16 cellular contexts compared by ENCODE assay signal in genomic region chr16:10881479-10882030, GRCh38. TPM values are rescaled to one million over a fixed set of nuclear protein-coding genes. Genes with fewer than 3 reads are reported as not detected.
A peak's percentile ranks its signal among the peaks of the same experiment; 100 is the strongest.
DNase-seq lines count a peak whose midpoint lies in the region; ATAC-seq, FAIRE-seq and TF ChIP-seq lines count a peak whose summit lies in the region.
"Had no signal": no experiment of that assay in that cellular context is flagged by ENCODE, and none has a peak within 500 bp of the region (broad histone marks: within the 10 kb centered on the region; RNA-seq: fewer than 3 reads in every experiment).

No MANE protein-coding gene starts in this region.

- no peaks in the 10 kb centered on the region for H3K9me3 Mint-ChIP-seq in CD4-positive, alpha-beta T cell

- H3K27me3 Mint-ChIP-seq in CD4-positive, alpha-beta T cell, result peaks cover 60% of the 10 kb centered on the region

- no peaks in the 10 kb centered on the region for H3K9me2 ChIP-seq in OCI-LY7 (ENCODE audit: insufficient read depth, low read length)

- H3K79me2 ChIP-seq in OCI-LY7 (ENCODE audit: insufficient read depth, low read depth, low read length) (peaks cover 96% of the 10 kb centered on the region), HepG2 (ENCODE audit: insufficient read depth, low read length) (no peaks in the 10 kb centered on the region)

- intact Hi-C loops in CD4-positive, alpha-beta T cell (cut with DNase I, micrococcal nuclease), result no loop called here
- intact Hi-C loops in OCI-LY7 (cut with micrococcal nuclease; ENCODE audit: unreplicated experiment), result loop anchor here (5.0 kb wide), 1 partner anchor 1921 kb away; the partner anchor contains the start of gene CPPED1
- intact Hi-C loops in HepG2 (cut with micrococcal nuclease; ENCODE audit: unreplicated experiment), result no loop called here
- intact Hi-C loops in thyroid gland (cut with DNase I), result no loop called here

- CTCF ChIA-PET in CD4-positive, alpha-beta T cell (lab: Charles Lee), result no interaction called here
- CTCF ChIA-PET in OCI-LY7 (lab: Charles Lee; ENCODE audit: unreplicated experiment), result no interaction called here
- CTCF ChIA-PET in HepG2 (lab: Yijun Ruan, JAX; ENCODE audit: low intra/inter-chr PET ratio, low total read pairs), result no interaction called here

- H3K36me3 Mint-ChIP-seq in CD4-positive, alpha-beta T cell (ENCODE audit: low read depth), result no peaks in the 10 kb centered on the region

- no peak for TF ChIP-seq RAD21 in HepG2 (CRISPR knock-in tag; IDR thresholded peaks at IDR 0.05)

- H3K36me3 ChIP-seq in OCI-LY7 (ENCODE audit: insufficient read depth, low read length) (peaks cover 82% of the 10 kb centered on the region), HepG2 (replicated peaks in 1 of 2; ENCODE audit: control insufficient read depth in 1 of 2, insufficient read depth in 2 of 2, low read length in 2 of 2) (no peaks in the 10 kb centered on the region), thyroid gland (no peaks in the 10 kb centered on the region)
- H3K36me3 ChIP-seq: ascending aorta had no signal

- 35% methylated on average over 7 of the region's 7 CpGs for WGBS in HepG2 (ENCODE audit: low lambda C conversion rate)
- WGBS in thyroid gland, 2 donors, result 78% methylated on average over 7 of the region's 7 CpGs

- DNase-seq in CD4-positive, alpha-beta T cell, result no peak
- no peak for DNase-seq in GM12891 (ENCODE audit: insufficient read length, low spot score)
- no peak for DNase-seq in OCI-LY7 (ENCODE audit: low spot score)
- DNase-seq in HepG2 (ENCODE audit: low spot score), result no peak
- DNase-seq in thyroid gland, result no peak
- no peak for DNase-seq in kidney tubule cell (ENCODE audit: low spot score)
- no peak for DNase-seq in NCI-H1092 treated with DMSO at 0.1 percent for 48 hours (lab: John Stamatoyannopoulos, UW)
- DNase-seq: activated CD4-positive, alpha-beta T cell treated with anti-CD3 and anti-CD28 coated beads for 1 hour; cortex of kidney; NCI-H1417 treated with DMSO at 0.1 percent for 48 hours; NCI-H446 had no signal

- peaks cover 45% of the 10 kb centered on the region for H4K20me1 ChIP-seq in OCI-LY7 (ENCODE audit: insufficient read depth, low read length)
- no peaks in the 10 kb centered on the region for H4K20me1 ChIP-seq in HepG2 (ENCODE audit: insufficient read depth, low read length)

- H3K4me1 Mint-ChIP-seq in CD4-positive, alpha-beta T cell (ENCODE audit: low read depth), result peaks cover 18% of the 10 kb centered on the region

- TF ChIP-seq POLR2A in GM12891 (IDR thresholded peaks at IDR 0.05; ENCODE audit: low read depth, low read length) (no peak), HepG2 (IDR thresholded peaks at IDR 0.05; ENCODE audit: insufficient read depth in 1 of 2, low read depth in 2 of 2, low read length in 2 of 2) (no peak), thyroid gland (IDR thresholded peaks at IDR 0.05) (no peak)

- peak overlapping the region; percentile 3 for H3K4me3 Mint-ChIP-seq in CD4-positive, alpha-beta T cell

- H3K9ac ChIP-seq in HepG2 (ENCODE audit: insufficient read depth, low read depth, low read length), result no peak overlapping the region

- TF ChIP-seq EP300 in HepG2 (IDR thresholded peaks at IDR 0.05; ENCODE audit: low read depth in 2 of 2, low read length in 2 of 2) (no peak), HepG2 (CRISPR knock-in tag; IDR thresholded peaks at IDR 0.05; ENCODE audit: borderline replicate concordance) (no peak)

- in situ Hi-C loops in HepG2 (cut with HindIII; ENCODE audit: extremely low pct_ligation_motif_present, low pct_unique_long_range_greater_than_20kb), result no loop called here

- peaks cover 70% of the 10 kb centered on the region for H3K4me1 ChIP-seq in OCI-LY7 (ENCODE audit: insufficient read depth, low read length, poor library complexity, severe bottlenecking)
- no peaks in the 10 kb centered on the region for H3K4me1 ChIP-seq in HepG2 (ENCODE audit: insufficient read depth, low read length)
- H3K4me1 ChIP-seq in thyroid gland, result peaks cover 20 to 37% of the 10 kb centered on the region in 2 donors

- H3K9me3 ChIP-seq in CD4-positive, alpha-beta T cell (ENCODE audit: control insufficient read depth, low read length), result no peaks in the 10 kb centered on the region
- H3K9me3 ChIP-seq in OCI-LY7 (ENCODE audit: low read length) (no peaks in the 10 kb centered on the region), HepG2 (ENCODE audit: low read length) (no peaks in the 10 kb centered on the region), thyroid gland (no peaks in the 10 kb centered on the region)
- H3K9me3 ChIP-seq: ascending aorta had no signal

- POLR2A ChIA-PET in CD4-positive, alpha-beta T cell (lab: Charles Lee), result no interaction called here
- POLR2A ChIA-PET in OCI-LY7 (lab: Charles Lee) (interaction anchor here (1.3 kb wide), 1 partner anchor 64 kb away, joined by 3 read pairs; no protein-coding TSS in a partner anchor), HepG2 (lab: Yijun Ruan, JAX) (no interaction called here)

- H2AFZ ChIP-seq in OCI-LY7 (ENCODE audit: low read length) (no peak overlapping the region), HepG2 (ENCODE audit: low read length) (no peak overlapping the region)

- no peak for ATAC-seq in CD4-positive, alpha-beta T cell (ENCODE audit: poor library complexity)
- ATAC-seq in HepG2, result no peak
- no peak for ATAC-seq in GM19455 (IDR thresholded peaks at IDR 0.05; ENCODE audit: unreplicated experiment)
- ATAC-seq: esophagus mucosa had no signal

- FAIRE-seq in GM12891 (lab: Jason Lieb, UNC), result peak; percentile 61
- FAIRE-seq in HepG2 (lab: Jason Lieb, UNC), result no peak
- FAIRE-seq: H1 had no signal

- H3K27ac ChIP-seq in CD4-positive, alpha-beta T cell (ENCODE audit: low read depth, low read length), result no peak overlapping the region
- H3K27ac ChIP-seq in OCI-LY7 (ENCODE audit: low read depth, low read length, poor library complexity, severe bottlenecking), result peak overlapping the region; percentile 10
- no peak overlapping the region for H3K27ac ChIP-seq in HepG2 (ENCODE audit: extremely low read length, insufficient read depth, low read length)
- H3K27ac ChIP-seq in thyroid gland, result no peak overlapping the region
- H3K27ac ChIP-seq: ascending aorta had no signal

- H3K27me3 ChIP-seq in CD4-positive, alpha-beta T cell (ENCODE audit: control insufficient read depth, insufficient read depth, low read length), result peaks cover 18% of the 10 kb centered on the region
- H3K27me3 ChIP-seq in HepG2 (ENCODE audit: control insufficient read depth in 1 of 2, insufficient read depth in 2 of 2, low read length in 2 of 2) (peaks cover 8 to 37% of the 10 kb centered on the region in 2 experiments; a peak in 4 of 5 replicates), thyroid gland (no peaks in the 10 kb centered on the region)
- H3K27me3 ChIP-seq: ascending aorta had no signal

- H3K27ac Mint-ChIP-seq in CD4-positive, alpha-beta T cell, result no peak overlapping the region
- H3K27ac Mint-ChIP-seq: progenitor cell of endocrine pancreas had no signal

- H3K4me3 ChIP-seq in OCI-LY7 (ENCODE audit: low read depth, low read length, poor library complexity, severe bottlenecking), result peak overlapping the region; percentile 87
- H3K4me3 ChIP-seq in HepG2 (replicated peaks in 1 of 3; ENCODE audit: insufficient read depth in 1 of 3, low read depth in 2 of 3, low read length in 3 of 3), result no peak overlapping the region
- no peak overlapping the region for H3K4me3 ChIP-seq in thyroid gland (replicated peaks in 1 of 3)
- H3K4me3 ChIP-seq: ascending aorta had no signal

- BruUV-seq in OCI-LY7 (replicated peaks; lab: Mats Ljungman, UMichigan), result no TSS peak
- BruUV-seq in HepG2 (replicated peaks; lab: Mats Ljungman, UMichigan), result no TSS peak

- TF ChIP-seq CTCF in CD4-positive, alpha-beta T cell (IDR thresholded peaks at IDR 0.05), result no peak
- TF ChIP-seq CTCF in OCI-LY7 (conservative IDR thresholded peaks at IDR 0.05; ENCODE audit: low read length) (no peak), HepG2 (CRISPR knock-in tag; IDR thresholded peaks at IDR 0.05) (no peak), thyroid gland (IDR thresholded peaks at IDR 0.05) (no peak)

- H3K4me2 ChIP-seq in OCI-LY7 (ENCODE audit: low read length) (peak overlapping the region; percentile 97), HepG2 (ENCODE audit: low read depth, low read length) (no peak overlapping the region)

TF ChIP-seq in GM12891, 5 proteins besides CTCF, POLR2A, EP300 and RAD21 (continues in another document):
- peak; percentile 47 for TF ChIP-seq SPI1 (IDR thresholded peaks at IDR 0.05; ENCODE audit: low read depth, low read length)
- TF ChIP-seq PAX5 (IDR thresholded peaks at IDR 0.05; ENCODE audit: insufficient read depth, low read length, severe bottlenecking), result no peak

TF ChIP-seq in HepG2, 621 proteins besides CTCF, POLR2A, EP300 and RAD21 (continues in another document):
- TF ChIP-seq MBNL3 (CRISPR knock-in tag; conservative IDR thresholded peaks at IDR 0.05) (no peak), RCOR2 (CRISPR knock-in tag; IDR thresholded peaks at IDR 0.05) (no peak)

RNA-seq across cellular contexts. Expression of gene CIITA, which starts 4.6 kb away (rescaled TPM):
- 1 to 10 TPM; 2.4 to 3.0 TPM for total RNA-seq in CD4-positive, alpha-beta T cell
- polyA plus RNA-seq in GM12891 (2012; ENCODE audit: low read depth, missing spikeins), result 63.6 TPM
- 56.1 and 68.7 TPM in 2 replicates for total RNA-seq in OCI-LY7 (2014; rRNA removed; shearing (Covaris generic))
- 101 and 124 TPM in 2 replicates for total RNA-seq in OCI-LY7 (2022)
- total RNA-seq in HepG2 (2016; rRNA removed; fragmentation: Illumina TruSeq; extraction: Trizol), result 0.09 and 0.11 TPM in 2 replicates
- total RNA-seq in HepG2 (2016; cell fraction: cytosol; rRNA removed; fragmentation: Illumina TruSeq; extraction: Trizol; ENCODE audit: low read depth), result 0.09 TPM in 1 of 2 replicates, not detected in the other
- total RNA-seq in HepG2 (2016; cell fraction: insoluble cytoplasmic fraction; rRNA removed; fragmentation: Illumina TruSeq; extraction: Trizol), result 0.10 and 0.13 TPM in 2 replicates
- 0.09 and 0.21 TPM in 2 replicates for total RNA-seq in HepG2 (2016; cell fraction: membrane; rRNA removed; fragmentation: Illumina TruSeq; extraction: Trizol)
- total RNA-seq in HepG2 (2016; cell fraction: nucleus; rRNA removed; fragmentation: Illumina TruSeq; extraction: Trizol), result 0.19 TPM in 1 of 2 replicates, not detected in the other
- polyA plus RNA-seq in HepG2 (2011; rRNA removed), result 0.05 and 0.08 TPM in 2 replicates
- 0.10 and 0.11 TPM in 2 replicates for polyA plus RNA-seq in HepG2 (2011; cell fraction: cytosol; rRNA removed)
- 0.28 and 0.47 TPM in 2 replicates for polyA plus RNA-seq in HepG2 (2011; cell fraction: nucleus; rRNA removed)
- 0.36 and 0.56 TPM in 2 replicates for polyA plus RNA-seq in HepG2 (2012)
- polyA plus RNA-seq in HepG2 (2016; cell fraction: cytosol; fragmentation: Illumina TruSeq; extraction: Trizol; ENCODE audit: low read depth), result 0.11 and 0.14 TPM in 2 replicates
- polyA plus RNA-seq in HepG2 (2016; cell fraction: insoluble cytoplasmic fraction; fragmentation: Illumina TruSeq; extraction: Trizol; ENCODE audit: low read depth), result 0.13 TPM in 1 of 2 replicates, not detected in the other
- 0.24 TPM in 1 of 2 replicates, not detected in the other for polyA plus RNA-seq in HepG2 (2016; cell fraction: membrane; fragmentation: Illumina TruSeq; extraction: Trizol; ENCODE audit: low read depth)
- polyA plus RNA-seq in HepG2 (2016; cell fraction: nucleus; fragmentation: Illumina TruSeq; extraction: Trizol; ENCODE audit: insufficient read depth, low read depth), result 0.15 TPM in 1 of 2 replicates, not detected in the other
- 0.06 and 1.5 TPM in 2 replicates for polyA minus RNA-seq in HepG2 (2011; rRNA and poly(A)+ RNA removed; ENCODE audit: low replicate concordance)
- 0.26 TPM in 1 of 2 replicates, not detected in the other for polyA minus RNA-seq in HepG2 (2011; cell fraction: cytosol; rRNA and poly(A)+ RNA removed)
- 0.12 and 0.26 TPM in 2 replicates for polyA minus RNA-seq in HepG2 (2011; cell fraction: nucleus; rRNA and poly(A)+ RNA removed)
- total RNA-seq in thyroid gland, result 10 to 100 TPM in 2 of 4 donors, 1 to 10 TPM in 2; 1.8 to 14.3 (median 10.0) TPM
- total RNA-seq: progenitor cell of endocrine pancreas had no signal
